ENCODE assay signal across 8 cellular contexts in genomic region chr14:20632831-20633771, GRCh38. TPM values are rescaled to one million over a fixed set of nuclear protein-coding genes. Genes with fewer than 3 reads are reported as not detected.
DNase-seq lines count a peak whose midpoint lies in the region; ATAC-seq, FAIRE-seq and TF ChIP-seq lines count a peak whose summit lies in the region.

No MANE protein-coding gene starts in this region.

- peak overlapping the region; percentile 72 for H3K27ac Mint-ChIP-seq in activated T-helper 2 cell treated with anti-CD3 and anti-CD28 coated beads, Interferon-gamma antibody, Interleukin-2, Interleukin-4, amounts not matched to agents 10 μg/mL and 5 μg/mL and 100 μg/mL, durations not matched to agents 14 hours and 24 hours and 36 hours

- H3K4me2 ChIP-seq in BLaER1: peak overlapping the region; percentile 81

- H3K27ac ChIP-seq in BLaER1 (no peak overlapping the region), pancreas (no peak overlapping the region)

- H3K4me1 ChIP-seq in BLaER1 (peaks cover 23% of the 10 kb centered on the region), pancreas (peaks cover 5 to 13% (median 11%) of the 10 kb centered on the region in 3 donors)

- peak overlapping the region; percentile 75 for H3K4me3 Mint-ChIP-seq in activated T-helper 2 cell treated with anti-CD3 and anti-CD28 coated beads, Interferon-gamma antibody, Interleukin-2, Interleukin-4, amounts not matched to agents 10 μg/mL and 5 μg/mL and 100 μg/mL, durations not matched to agents 14 hours and 24 hours and 36 hours (ENCODE audit: low read depth)

- no peak overlapping the region for H3K9ac ChIP-seq in BLaER1

- H3K27me3 Mint-ChIP-seq in activated T-helper 2 cell treated with anti-CD3 and anti-CD28 coated beads, Interferon-gamma antibody, Interleukin-2, Interleukin-4, amounts not matched to agents 10 μg/mL and 5 μg/mL and 100 μg/mL, durations not matched to agents 14 hours and 24 hours and 36 hours (ENCODE audit: low read depth): peaks cover 63% of the 10 kb centered on the region

- H3K4me3 ChIP-seq in BLaER1 (peak overlapping the region; percentile 58), pancreas (peak overlapping the region in 2 of 4 donors; percentile 12 to 34)

- peaks cover 32% of the 10 kb centered on the region for H3K4me1 Mint-ChIP-seq in activated T-helper 2 cell treated with anti-CD3 and anti-CD28 coated beads, Interferon-gamma antibody, Interleukin-2, Interleukin-4, amounts not matched to agents 10 μg/mL and 5 μg/mL and 100 μg/mL, durations not matched to agents 14 hours and 24 hours and 36 hours (ENCODE audit: low read depth)

- peaks cover 66% of the 10 kb centered on the region for H3K27me3 ChIP-seq in BLaER1
- H3K27me3 ChIP-seq in pancreas: no peaks in the 10 kb centered on the region

- FAIRE-seq in RCC 7860 (lab: Jason Lieb, UNC) (no peak), pancreas (lab: Jason Lieb, UNC) (no peak)

- TF ChIP-seq CTCF in pancreas (IDR thresholded peaks at IDR 0.05): no peak

- peaks cover 29% of the 10 kb centered on the region for H3K9me3 ChIP-seq in BLaER1
- H3K9me3 ChIP-seq in pancreas: no peaks in the 10 kb centered on the region

- peaks cover 20% of the 10 kb centered on the region; the same call in 1 of the 2 replicates for H4K20me1 ChIP-seq in BLaER1

- DNase-seq in RCC 7860 (ENCODE audit: low spot score) (peak; percentile 86), head of caudate nucleus (peak in 26 of 42 donors; percentile 18 to 81 (median 50)), pancreas (peak in 3 of 6 donors; percentile 21 to 76 (median 42)), cortex of kidney (lab: John Stamatoyannopoulos, UW) (no peak)
- DNase-seq in activated T-helper 2 cell treated with anti-CD3 and anti-CD28 coated beads, Interferon-gamma antibody, Interleukin-2, Interleukin-4, amounts not matched to agents 10 μg/mL and 5 μg/mL and 100 μg/mL, durations not matched to agents 14 hours and 24 hours and 36 hours (ENCODE audit: low spot score): peak; percentile 63

- intact Hi-C loops in activated T-helper 2 cell treated with anti-CD3 and anti-CD28 coated beads, Interferon-gamma antibody, Interleukin-2, Interleukin-4, amounts not matched to agents 10 μg/mL and 5 μg/mL and 100 μg/mL, durations not matched to agents 14 hours and 24 hours and 36 hours (cut with micrococcal nuclease): loop anchor here (1.0 to 5.0 kb wide), 4 partner anchors 8 to 34 kb away; no protein-coding TSS in a partner anchor
- intact Hi-C loops in head of caudate nucleus (cut with DNase I) (loop anchor here (5.0 kb wide), 1 partner anchor 49 kb away; the partner anchor contains the start of gene RNASE4), pancreas (cut with DNase I) (no loop called here)

- 6 to 7% methylated on average over 46 of the region's 46 CpGs for WGBS in pancreas, 2 donors

- ATAC-seq in GM19438 (IDR thresholded peaks at IDR 0.05; ENCODE audit: low read depth, unreplicated experiment): peak; percentile 75
- peak; percentile 75 for ATAC-seq in HG03565 (IDR thresholded peaks at IDR 0.05; ENCODE audit: unreplicated experiment)
- ATAC-seq in pancreas: peak; percentile 69 to 79 (median 74)

- peaks cover 3% of the 10 kb centered on the region for H3K36me3 Mint-ChIP-seq in activated T-helper 2 cell treated with anti-CD3 and anti-CD28 coated beads, Interferon-gamma antibody, Interleukin-2, Interleukin-4, amounts not matched to agents 10 μg/mL and 5 μg/mL and 100 μg/mL, durations not matched to agents 14 hours and 24 hours and 36 hours (ENCODE audit: low read depth)

- H3K9me3 Mint-ChIP-seq in activated T-helper 2 cell treated with anti-CD3 and anti-CD28 coated beads, Interferon-gamma antibody, Interleukin-2, Interleukin-4, amounts not matched to agents 10 μg/mL and 5 μg/mL and 100 μg/mL, durations not matched to agents 14 hours and 24 hours and 36 hours: no peaks in the 10 kb centered on the region

- no peaks in the 10 kb centered on the region for H3K36me3 ChIP-seq in BLaER1
- H3K36me3 ChIP-seq in pancreas: no peaks in the 10 kb centered on the region

RNA-seq across cellular contexts. Expression of gene OR6S1, which starts 8.4 kb away (rescaled TPM):
- total RNA-seq in activated T-helper 2 cell treated with anti-CD3 and anti-CD28 coated beads, Interferon-gamma antibody, Interleukin-2, Interleukin-4, amounts not matched to agents 10 μg/mL and 5 μg/mL and 100 μg/mL, durations not matched to agents 14 hours and 24 hours and 36 hours: not detected in 2 replicates
- total RNA-seq in pancreas: not detected
- not detected for polyA plus RNA-seq in pancreas

RNA-seq across cellular contexts. Expression of gene RNASE12, which starts 41.9 kb away (rescaled TPM):
- not detected in 2 replicates for total RNA-seq in activated T-helper 2 cell treated with anti-CD3 and anti-CD28 coated beads, Interferon-gamma antibody, Interleukin-2, Interleukin-4, amounts not matched to agents 10 μg/mL and 5 μg/mL and 100 μg/mL, durations not matched to agents 14 hours and 24 hours and 36 hours
- total RNA-seq in pancreas: not detected
- not detected for polyA plus RNA-seq in pancreas

RNA-seq across cellular contexts. Expression of gene RNASE11, which starts 45.3 kb away (rescaled TPM):
- not detected in 2 replicates for total RNA-seq in activated T-helper 2 cell treated with anti-CD3 and anti-CD28 coated beads, Interferon-gamma antibody, Interleukin-2, Interleukin-4, amounts not matched to agents 10 μg/mL and 5 μg/mL and 100 μg/mL, durations not matched to agents 14 hours and 24 hours and 36 hours
- total RNA-seq in pancreas: not detected
- polyA plus RNA-seq in pancreas: not detected

RNA-seq across cellular contexts. Expression of gene RNASE4, which starts 51.3 kb away (rescaled TPM):
- total RNA-seq in activated T-helper 2 cell treated with anti-CD3 and anti-CD28 coated beads, Interferon-gamma antibody, Interleukin-2, Interleukin-4, amounts not matched to agents 10 μg/mL and 5 μg/mL and 100 μg/mL, durations not matched to agents 14 hours and 24 hours and 36 hours: 0.73 and 1.1 TPM in 2 replicates
- 10 to 100 TPM; 13.6 to 26.7 (median 15.4) TPM for total RNA-seq in pancreas
- 10 to 100 TPM in 1 of 2 donors, 1 to 10 TPM in 1; 9.6 to 24.7 TPM for polyA plus RNA-seq in pancreas

RNA-seq across cellular contexts. Expression of gene ANG, which starts 55.5 kb away (rescaled TPM):
- total RNA-seq in activated T-helper 2 cell treated with anti-CD3 and anti-CD28 coated beads, Interferon-gamma antibody, Interleukin-2, Interleukin-4, amounts not matched to agents 10 μg/mL and 5 μg/mL and 100 μg/mL, durations not matched to agents 14 hours and 24 hours and 36 hours: 0.68 and 0.92 TPM in 2 replicates
- total RNA-seq in pancreas: 10 to 100 TPM in 5 of 6 donors, 1 to 10 TPM in 1; 9.8 to 16.0 (median 13.3) TPM
- 10 to 100 TPM; 11.8 to 14.7 TPM for polyA plus RNA-seq in pancreas

Comparison
In these comparisons a context has a peak if more than half of its experiments do, and no peak if none do; other contexts are left out.
1. intact Hi-C loops: an anchor here in activated T-helper 2 cell treated with anti-CD3 and anti-CD28 coated beads, Interferon-gamma antibody, Interleukin-2, Interleukin-4, amounts not matched to agents 10 μg/mL and 5 μg/mL and 100 μg/mL, durations not matched to agents 14 hours and 24 hours and 36 hours (1.0 to 5.0 kb wide) and head of caudate nucleus (5.0 kb wide); none called in pancreas.